ENCODE assay signal across 1 cellular context in the genomic region with DNA sequence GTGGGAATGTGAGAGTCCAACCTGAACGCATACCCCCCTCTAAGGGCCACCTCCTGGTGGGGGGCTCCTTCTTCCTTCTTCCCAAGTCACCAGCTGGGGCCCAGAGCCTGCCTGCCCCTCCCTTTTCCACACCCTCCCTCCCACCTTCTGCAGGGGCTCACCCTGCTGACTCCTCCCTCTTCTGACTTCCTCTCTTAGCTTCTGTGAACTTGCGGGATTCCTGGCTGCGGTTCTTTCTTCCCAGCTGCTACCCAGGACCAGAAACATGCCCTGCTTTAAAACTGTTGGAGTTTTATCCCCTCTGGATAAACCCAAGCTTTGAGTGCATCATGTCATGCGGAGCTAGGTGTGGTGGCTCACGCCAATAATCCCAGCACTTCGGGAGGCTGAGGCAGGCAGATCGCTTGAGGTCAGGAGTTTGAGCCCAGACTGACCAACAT.
A peak's percentile ranks its signal among the peaks of the same experiment; 100 is the strongest.
TF ChIP-seq lines count a peak whose summit lies in the region.

No MANE protein-coding gene starts in this region.

TF ChIP-seq in K562, 482 proteins besides CTCF, POLR2A, EP300 and RAD21 (continued from another document and continues in another):
- TF ChIP-seq, protein P1, sequence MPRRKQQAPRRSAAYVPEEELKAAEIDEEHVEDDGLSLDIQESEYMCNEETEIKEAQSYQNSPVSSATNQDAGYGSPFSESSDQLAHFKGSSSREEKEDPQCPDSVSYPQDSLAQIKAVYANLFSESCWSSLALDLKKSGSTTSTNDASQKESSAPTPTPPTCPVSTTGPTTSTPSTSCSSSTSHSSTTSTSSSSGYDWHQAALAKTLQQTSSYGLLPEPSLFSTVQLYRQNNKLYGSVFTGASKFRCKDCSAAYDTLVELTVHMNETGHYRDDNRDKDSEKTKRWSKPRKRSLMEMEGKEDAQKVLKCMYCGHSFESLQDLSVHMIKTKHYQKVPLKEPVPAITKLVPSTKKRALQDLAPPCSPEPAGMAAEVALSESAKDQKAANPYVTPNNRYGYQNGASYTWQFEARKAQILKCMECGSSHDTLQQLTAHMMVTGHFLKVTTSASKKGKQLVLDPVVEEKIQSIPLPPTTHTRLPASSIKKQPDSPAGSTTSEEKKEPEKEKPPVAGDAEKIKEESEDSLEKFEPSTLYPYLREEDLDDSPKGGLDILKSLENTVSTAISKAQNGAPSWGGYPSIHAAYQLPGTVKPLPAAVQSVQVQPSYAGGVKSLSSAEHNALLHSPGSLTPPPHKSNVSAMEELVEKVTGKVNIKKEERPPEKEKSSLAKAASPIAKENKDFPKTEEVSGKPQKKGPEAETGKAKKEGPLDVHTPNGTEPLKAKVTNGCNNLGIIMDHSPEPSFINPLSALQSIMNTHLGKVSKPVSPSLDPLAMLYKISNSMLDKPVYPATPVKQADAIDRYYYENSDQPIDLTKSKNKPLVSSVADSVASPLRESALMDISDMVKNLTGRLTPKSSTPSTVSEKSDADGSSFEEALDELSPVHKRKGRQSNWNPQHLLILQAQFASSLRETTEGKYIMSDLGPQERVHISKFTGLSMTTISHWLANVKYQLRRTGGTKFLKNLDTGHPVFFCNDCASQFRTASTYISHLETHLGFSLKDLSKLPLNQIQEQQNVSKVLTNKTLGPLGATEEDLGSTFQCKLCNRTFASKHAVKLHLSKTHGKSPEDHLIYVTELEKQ (CRISPR knock-in tag; IDR thresholded peaks at IDR 0.05): 0 out of 2 replicates have a peak, but pooled peaks have one; percentile 60
- TF ChIP-seq ERF (CRISPR knock-in tag; IDR thresholded peaks at IDR 0.05): peak; percentile 65; the same call in 1 of the 2 replicates
- TF ChIP-seq ZNF12 (CRISPR knock-in tag; IDR thresholded peaks at IDR 0.05): peak; percentile 76
- TF ChIP-seq, protein P2, sequence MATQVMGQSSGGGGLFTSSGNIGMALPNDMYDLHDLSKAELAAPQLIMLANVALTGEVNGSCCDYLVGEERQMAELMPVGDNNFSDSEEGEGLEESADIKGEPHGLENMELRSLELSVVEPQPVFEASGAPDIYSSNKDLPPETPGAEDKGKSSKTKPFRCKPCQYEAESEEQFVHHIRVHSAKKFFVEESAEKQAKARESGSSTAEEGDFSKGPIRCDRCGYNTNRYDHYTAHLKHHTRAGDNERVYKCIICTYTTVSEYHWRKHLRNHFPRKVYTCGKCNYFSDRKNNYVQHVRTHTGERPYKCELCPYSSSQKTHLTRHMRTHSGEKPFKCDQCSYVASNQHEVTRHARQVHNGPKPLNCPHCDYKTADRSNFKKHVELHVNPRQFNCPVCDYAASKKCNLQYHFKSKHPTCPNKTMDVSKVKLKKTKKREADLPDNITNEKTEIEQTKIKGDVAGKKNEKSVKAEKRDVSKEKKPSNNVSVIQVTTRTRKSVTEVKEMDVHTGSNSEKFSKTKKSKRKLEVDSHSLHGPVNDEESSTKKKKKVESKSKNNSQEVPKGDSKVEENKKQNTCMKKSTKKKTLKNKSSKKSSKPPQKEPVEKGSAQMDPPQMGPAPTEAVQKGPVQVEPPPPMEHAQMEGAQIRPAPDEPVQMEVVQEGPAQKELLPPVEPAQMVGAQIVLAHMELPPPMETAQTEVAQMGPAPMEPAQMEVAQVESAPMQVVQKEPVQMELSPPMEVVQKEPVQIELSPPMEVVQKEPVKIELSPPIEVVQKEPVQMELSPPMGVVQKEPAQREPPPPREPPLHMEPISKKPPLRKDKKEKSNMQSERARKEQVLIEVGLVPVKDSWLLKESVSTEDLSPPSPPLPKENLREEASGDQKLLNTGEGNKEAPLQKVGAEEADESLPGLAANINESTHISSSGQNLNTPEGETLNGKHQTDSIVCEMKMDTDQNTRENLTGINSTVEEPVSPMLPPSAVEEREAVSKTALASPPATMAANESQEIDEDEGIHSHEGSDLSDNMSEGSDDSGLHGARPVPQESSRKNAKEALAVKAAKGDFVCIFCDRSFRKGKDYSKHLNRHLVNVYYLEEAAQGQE (CRISPR knock-in tag; IDR thresholded peaks at IDR 0.05; ENCODE audit: low read depth): 0 out of 2 replicates have a peak, but pooled peaks have one; percentile 28
- TF ChIP-seq, protein P3, sequence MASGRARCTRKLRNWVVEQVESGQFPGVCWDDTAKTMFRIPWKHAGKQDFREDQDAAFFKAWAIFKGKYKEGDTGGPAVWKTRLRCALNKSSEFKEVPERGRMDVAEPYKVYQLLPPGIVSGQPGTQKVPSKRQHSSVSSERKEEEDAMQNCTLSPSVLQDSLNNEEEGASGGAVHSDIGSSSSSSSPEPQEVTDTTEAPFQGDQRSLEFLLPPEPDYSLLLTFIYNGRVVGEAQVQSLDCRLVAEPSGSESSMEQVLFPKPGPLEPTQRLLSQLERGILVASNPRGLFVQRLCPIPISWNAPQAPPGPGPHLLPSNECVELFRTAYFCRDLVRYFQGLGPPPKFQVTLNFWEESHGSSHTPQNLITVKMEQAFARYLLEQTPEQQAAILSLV (tag; IDR thresholded peaks at IDR 0.05): no peak
- no peak for TF ChIP-seq PYGO2 (tag; IDR thresholded peaks at IDR 0.05)
- TF ChIP-seq CREM (IDR thresholded peaks at IDR 0.05; ENCODE audit: low read depth): no peak; the same call in 1 of the 2 replicates
- 0 out of 2 replicates have a peak, but pooled peaks have one; percentile 60 for TF ChIP-seq ZEB2 (IDR thresholded peaks at IDR 0.05)
- TF ChIP-seq, protein P4, sequence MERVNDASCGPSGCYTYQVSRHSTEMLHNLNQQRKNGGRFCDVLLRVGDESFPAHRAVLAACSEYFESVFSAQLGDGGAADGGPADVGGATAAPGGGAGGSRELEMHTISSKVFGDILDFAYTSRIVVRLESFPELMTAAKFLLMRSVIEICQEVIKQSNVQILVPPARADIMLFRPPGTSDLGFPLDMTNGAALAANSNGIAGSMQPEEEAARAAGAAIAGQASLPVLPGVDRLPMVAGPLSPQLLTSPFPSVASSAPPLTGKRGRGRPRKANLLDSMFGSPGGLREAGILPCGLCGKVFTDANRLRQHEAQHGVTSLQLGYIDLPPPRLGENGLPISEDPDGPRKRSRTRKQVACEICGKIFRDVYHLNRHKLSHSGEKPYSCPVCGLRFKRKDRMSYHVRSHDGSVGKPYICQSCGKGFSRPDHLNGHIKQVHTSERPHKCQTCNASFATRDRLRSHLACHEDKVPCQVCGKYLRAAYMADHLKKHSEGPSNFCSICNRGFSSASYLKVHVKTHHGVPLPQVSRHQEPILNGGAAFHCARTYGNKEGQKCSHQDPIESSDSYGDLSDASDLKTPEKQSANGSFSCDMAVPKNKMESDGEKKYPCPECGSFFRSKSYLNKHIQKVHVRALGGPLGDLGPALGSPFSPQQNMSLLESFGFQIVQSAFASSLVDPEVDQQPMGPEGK (CRISPR knock-in tag; IDR thresholded peaks at IDR 0.05; ENCODE audit: borderline replicate concordance): no peak
- 0 out of 2 replicates have a peak, but pooled peaks have one; percentile 35 for TF ChIP-seq MTA3 (IDR thresholded peaks at IDR 0.05; ENCODE audit: borderline replicate concordance)
- TF ChIP-seq, protein P5, sequence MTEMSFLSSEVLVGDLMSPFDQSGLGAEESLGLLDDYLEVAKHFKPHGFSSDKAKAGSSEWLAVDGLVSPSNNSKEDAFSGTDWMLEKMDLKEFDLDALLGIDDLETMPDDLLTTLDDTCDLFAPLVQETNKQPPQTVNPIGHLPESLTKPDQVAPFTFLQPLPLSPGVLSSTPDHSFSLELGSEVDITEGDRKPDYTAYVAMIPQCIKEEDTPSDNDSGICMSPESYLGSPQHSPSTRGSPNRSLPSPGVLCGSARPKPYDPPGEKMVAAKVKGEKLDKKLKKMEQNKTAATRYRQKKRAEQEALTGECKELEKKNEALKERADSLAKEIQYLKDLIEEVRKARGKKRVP (CRISPR knock-in tag; IDR thresholded peaks at IDR 0.05): no peak
- no peak for TF ChIP-seq SMARCC2 (IDR thresholded peaks at IDR 0.05; ENCODE audit: low read depth)
- TF ChIP-seq ZNF143 (CRISPR knock-in tag; IDR thresholded peaks at IDR 0.05): no peak
- peak; percentile 73 to 76; a peak in 3 of 4 replicates for TF ChIP-seq MAZ (CRISPR knock-in tag; conservative IDR thresholded peaks at IDR 0.05 in 1 of 2, IDR thresholded peaks at IDR 0.05 in 1 of 2)
- TF ChIP-seq HDAC3 (IDR thresholded peaks at IDR 0.05; ENCODE audit: borderline replicate concordance, partially characterized antibody): no peak
- no peak for TF ChIP-seq HNRNPL (IDR thresholded peaks at IDR 0.05; ENCODE audit: low read depth, low read length)
- no peak for TF ChIP-seq ZNF232 (CRISPR knock-in tag; IDR thresholded peaks at IDR 0.05)
- no peak for TF ChIP-seq TGIF2 (CRISPR knock-in tag; IDR thresholded peaks at IDR 0.05)
- 0 out of 2 replicates have a peak, but pooled peaks have one; percentile 16 for TF ChIP-seq KLF6 (CRISPR knock-in tag; IDR thresholded peaks at IDR 0.05; ENCODE audit: borderline replicate concordance)
- TF ChIP-seq HDAC1 (IDR thresholded peaks at IDR 0.05): peak in 1 of 2 experiments; percentile 56; a peak in 1 of 4 replicates
- TF ChIP-seq ZNF282 (CRISPR knock-in tag; IDR thresholded peaks at IDR 0.05): no peak
- TF ChIP-seq JUN (IDR thresholded peaks at IDR 0.05; ENCODE audit: borderline replicate concordance, low read depth, low read length): 0 out of 2 replicates have a peak, but pooled peaks have one; percentile 18
- no peak for TF ChIP-seq JUN (CRISPR knock-in tag; IDR thresholded peaks at IDR 0.05; ENCODE audit: borderline replicate concordance)
- TF ChIP-seq, protein P6, sequence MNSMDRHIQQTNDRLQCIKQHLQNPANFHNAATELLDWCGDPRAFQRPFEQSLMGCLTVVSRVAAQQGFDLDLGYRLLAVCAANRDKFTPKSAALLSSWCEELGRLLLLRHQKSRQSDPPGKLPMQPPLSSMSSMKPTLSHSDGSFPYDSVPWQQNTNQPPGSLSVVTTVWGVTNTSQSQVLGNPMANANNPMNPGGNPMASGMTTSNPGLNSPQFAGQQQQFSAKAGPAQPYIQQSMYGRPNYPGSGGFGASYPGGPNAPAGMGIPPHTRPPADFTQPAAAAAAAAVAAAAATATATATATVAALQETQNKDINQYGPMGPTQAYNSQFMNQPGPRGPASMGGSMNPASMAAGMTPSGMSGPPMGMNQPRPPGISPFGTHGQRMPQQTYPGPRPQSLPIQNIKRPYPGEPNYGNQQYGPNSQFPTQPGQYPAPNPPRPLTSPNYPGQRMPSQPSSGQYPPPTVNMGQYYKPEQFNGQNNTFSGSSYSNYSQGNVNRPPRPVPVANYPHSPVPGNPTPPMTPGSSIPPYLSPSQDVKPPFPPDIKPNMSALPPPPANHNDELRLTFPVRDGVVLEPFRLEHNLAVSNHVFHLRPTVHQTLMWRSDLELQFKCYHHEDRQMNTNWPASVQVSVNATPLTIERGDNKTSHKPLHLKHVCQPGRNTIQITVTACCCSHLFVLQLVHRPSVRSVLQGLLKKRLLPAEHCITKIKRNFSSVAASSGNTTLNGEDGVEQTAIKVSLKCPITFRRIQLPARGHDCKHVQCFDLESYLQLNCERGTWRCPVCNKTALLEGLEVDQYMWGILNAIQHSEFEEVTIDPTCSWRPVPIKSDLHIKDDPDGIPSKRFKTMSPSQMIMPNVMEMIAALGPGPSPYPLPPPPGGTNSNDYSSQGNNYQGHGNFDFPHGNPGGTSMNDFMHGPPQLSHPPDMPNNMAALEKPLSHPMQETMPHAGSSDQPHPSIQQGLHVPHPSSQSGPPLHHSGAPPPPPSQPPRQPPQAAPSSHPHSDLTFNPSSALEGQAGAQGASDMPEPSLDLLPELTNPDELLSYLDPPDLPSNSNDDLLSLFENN (IDR thresholded peaks at IDR 0.05; ENCODE audit: low read depth in 2 of 2, low read length in 2 of 2): no peak
- peak; percentile 21 to 64; a peak in 1 of 4 replicates for TF ChIP-seq SRF (CRISPR knock-in tag; IDR thresholded peaks at IDR 0.05)
- TF ChIP-seq SIRT6 (IDR thresholded peaks at IDR 0.05; ENCODE audit: low read depth, low read length): no peak
- no peak for TF ChIP-seq ZBTB8A (IDR thresholded peaks at IDR 0.05; ENCODE audit: partially characterized antibody)
- TF ChIP-seq, protein P7, sequence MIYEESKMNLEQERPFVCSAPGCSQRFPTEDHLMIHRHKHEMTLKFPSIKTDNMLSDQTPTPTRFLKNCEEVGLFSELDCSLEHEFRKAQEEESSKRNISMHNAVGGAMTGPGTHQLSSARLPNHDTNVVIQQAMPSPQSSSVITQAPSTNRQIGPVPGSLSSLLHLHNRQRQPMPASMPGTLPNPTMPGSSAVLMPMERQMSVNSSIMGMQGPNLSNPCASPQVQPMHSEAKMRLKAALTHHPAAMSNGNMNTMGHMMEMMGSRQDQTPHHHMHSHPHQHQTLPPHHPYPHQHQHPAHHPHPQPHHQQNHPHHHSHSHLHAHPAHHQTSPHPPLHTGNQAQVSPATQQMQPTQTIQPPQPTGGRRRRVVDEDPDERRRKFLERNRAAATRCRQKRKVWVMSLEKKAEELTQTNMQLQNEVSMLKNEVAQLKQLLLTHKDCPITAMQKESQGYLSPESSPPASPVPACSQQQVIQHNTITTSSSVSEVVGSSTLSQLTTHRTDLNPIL (CRISPR knock-in tag; IDR thresholded peaks at IDR 0.05): no peak
- no peak for TF ChIP-seq POLR2AphosphoS2 (IDR thresholded peaks at IDR 0.05; ENCODE audit: low read length)
- no peak for TF ChIP-seq CBX5 (IDR thresholded peaks at IDR 0.05; ENCODE audit: borderline replicate concordance, low read depth)
- peak; percentile 76; the same call in 1 of the 2 replicates for TF ChIP-seq ZBTB7A (IDR thresholded peaks at IDR 0.05; ENCODE audit: borderline replicate concordance, control insufficient read depth, low read depth, low read length)
- TF ChIP-seq, protein P8, sequence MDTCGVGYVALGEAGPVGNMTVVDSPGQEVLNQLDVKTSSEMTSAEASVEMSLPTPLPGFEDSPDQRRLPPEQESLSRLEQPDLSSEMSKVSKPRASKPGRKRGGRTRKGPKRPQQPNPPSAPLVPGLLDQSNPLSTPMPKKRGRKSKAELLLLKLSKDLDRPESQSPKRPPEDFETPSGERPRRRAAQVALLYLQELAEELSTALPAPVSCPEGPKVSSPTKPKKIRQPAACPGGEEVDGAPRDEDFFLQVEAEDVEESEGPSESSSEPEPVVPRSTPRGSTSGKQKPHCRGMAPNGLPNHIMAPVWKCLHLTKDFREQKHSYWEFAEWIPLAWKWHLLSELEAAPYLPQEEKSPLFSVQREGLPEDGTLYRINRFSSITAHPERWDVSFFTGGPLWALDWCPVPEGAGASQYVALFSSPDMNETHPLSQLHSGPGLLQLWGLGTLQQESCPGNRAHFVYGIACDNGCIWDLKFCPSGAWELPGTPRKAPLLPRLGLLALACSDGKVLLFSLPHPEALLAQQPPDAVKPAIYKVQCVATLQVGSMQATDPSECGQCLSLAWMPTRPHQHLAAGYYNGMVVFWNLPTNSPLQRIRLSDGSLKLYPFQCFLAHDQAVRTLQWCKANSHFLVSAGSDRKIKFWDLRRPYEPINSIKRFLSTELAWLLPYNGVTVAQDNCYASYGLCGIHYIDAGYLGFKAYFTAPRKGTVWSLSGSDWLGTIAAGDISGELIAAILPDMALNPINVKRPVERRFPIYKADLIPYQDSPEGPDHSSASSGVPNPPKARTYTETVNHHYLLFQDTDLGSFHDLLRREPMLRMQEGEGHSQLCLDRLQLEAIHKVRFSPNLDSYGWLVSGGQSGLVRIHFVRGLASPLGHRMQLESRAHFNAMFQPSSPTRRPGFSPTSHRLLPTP (IDR thresholded peaks at IDR 0.05; ENCODE audit: borderline replicate concordance, extremely low read depth, insufficient read length): no peak
- no peak for TF ChIP-seq CXXC5 (CRISPR knock-in tag; IDR thresholded peaks at IDR 0.05)
- no peak for TF ChIP-seq ZZZ3 (IDR thresholded peaks at IDR 0.05)
- TF ChIP-seq, protein P9, sequence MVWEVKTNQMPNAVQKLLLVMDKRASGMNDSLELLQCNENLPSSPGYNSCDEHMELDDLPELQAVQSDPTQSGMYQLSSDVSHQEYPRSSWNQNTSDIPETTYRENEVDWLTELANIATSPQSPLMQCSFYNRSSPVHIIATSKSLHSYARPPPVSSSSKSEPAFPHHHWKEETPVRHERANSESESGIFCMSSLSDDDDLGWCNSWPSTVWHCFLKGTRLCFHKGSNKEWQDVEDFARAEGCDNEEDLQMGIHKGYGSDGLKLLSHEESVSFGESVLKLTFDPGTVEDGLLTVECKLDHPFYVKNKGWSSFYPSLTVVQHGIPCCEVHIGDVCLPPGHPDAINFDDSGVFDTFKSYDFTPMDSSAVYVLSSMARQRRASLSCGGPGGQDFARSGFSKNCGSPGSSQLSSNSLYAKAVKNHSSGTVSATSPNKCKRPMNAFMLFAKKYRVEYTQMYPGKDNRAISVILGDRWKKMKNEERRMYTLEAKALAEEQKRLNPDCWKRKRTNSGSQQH (CRISPR knock-in tag; IDR thresholded peaks at IDR 0.05): peak; percentile 82; the same call in 1 of the 2 replicates
